In the genomic region with DNA sequence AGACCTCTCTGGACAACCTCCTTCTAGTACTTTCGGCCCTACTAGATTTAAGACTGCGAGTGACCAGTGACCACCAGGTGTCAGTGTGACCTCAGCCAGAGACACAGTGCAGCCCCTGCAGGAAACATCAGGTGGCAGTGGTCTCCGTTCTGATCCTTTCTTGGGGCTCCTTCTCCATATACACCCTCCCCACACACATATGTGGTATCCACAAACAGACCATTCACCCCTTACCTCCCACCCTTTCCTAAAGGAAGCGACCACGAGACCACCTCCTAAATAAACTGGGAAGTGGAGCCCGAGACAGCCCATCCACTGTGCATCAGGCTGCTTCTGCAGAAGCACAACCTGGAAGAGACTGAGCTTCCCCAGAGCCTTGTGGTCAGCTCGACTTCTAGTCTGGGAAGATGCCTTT, we compare ENCODE assay signal across 9 cellular contexts. TPM values are rescaled to one million over a fixed set of nuclear protein-coding genes. Genes with fewer than 3 reads are reported as not detected.
DNase-seq lines count a peak whose midpoint lies in the region; ATAC-seq and TF ChIP-seq lines count a peak whose summit lies in the region.
"Had no signal": no experiment of that assay in that cellular context is flagged by ENCODE, and none has a peak within 500 bp of the region (broad histone marks: within the 10 kb centered on the region; RNA-seq: fewer than 3 reads in every experiment).

No MANE protein-coding gene starts in this region.

- no TSS peak for BruUV-seq in mammary epithelial cell (replicated peaks; lab: Mats Ljungman, UMichigan)

- H3K27ac ChIP-seq in VCaP (no peak overlapping the region), mammary epithelial cell (ENCODE audit: insufficient read depth, low read depth, low read length) (no peak overlapping the region)
- H3K27ac ChIP-seq: BLaER1 treated with 17β-estradiol and CSF1 and Interleukin-3, amounts not matched to agents 10 nM and 100 nM had no signal

- H3K27me3 ChIP-seq in mammary epithelial cell (ENCODE audit: insufficient read depth, low read length) = no peaks in the 10 kb centered on the region
- H3K27me3 ChIP-seq: BLaER1 treated with 17β-estradiol and CSF1 and Interleukin-3, amounts not matched to agents 10 nM and 100 nM had no signal

- dilution Hi-C loops in mammary epithelial cell (cut with HindIII; ENCODE audit: low sequenced_read_pairs) = no loop called here

- H3K4me2 ChIP-seq in mammary epithelial cell (ENCODE audit: insufficient read depth, low read depth, low read length) = no peak overlapping the region

- CTCF ChIA-PET in mammary epithelial cell (lab: Charles Lee; ENCODE audit: low non-redundant PET) = interaction anchor here (0.6 kb wide), 1 partner anchor 310 kb away, joined by 14 read pairs; no protein-coding TSS in a partner anchor

- peaks cover 5% of the 10 kb centered on the region for H3K36me3 ChIP-seq in mammary epithelial cell (ENCODE audit: insufficient read depth, low read length)

- H2AFZ ChIP-seq in mammary epithelial cell (ENCODE audit: low read depth, low read length) = no peak overlapping the region

- H3K79me2 ChIP-seq in mammary epithelial cell (ENCODE audit: insufficient read depth, low read length) = peaks cover 66% of the 10 kb centered on the region

- peak; percentile 48 for DNase-seq in NCI-H1436 (lab: John Stamatoyannopoulos, UW)
- DNase-seq in NCI-H1436 treated with DMSO at 0.1 percent for 48 hours (lab: John Stamatoyannopoulos, UW) = no peak
- peak; percentile 32 for DNase-seq in NCI-H1105 (lab: John Stamatoyannopoulos, UW)
- DNase-seq in mammary epithelial cell = peak; percentile 17
- DNase-seq in islet precursor cell = peak; percentile 89
- peak; percentile 49 to 55 for DNase-seq in stimulated activated CD4-positive, alpha-beta T cell treated with anti-CD3 and anti-CD28 coated beads, Interleukin-1b, Interleukin-23, amount 100 ng/mL, for 4 hours (ENCODE audit: low read depth in 2 of 2)

- no peaks in the 10 kb centered on the region for H4K20me1 ChIP-seq in mammary epithelial cell (ENCODE audit: insufficient read depth, low read length)

- WGBS in mammary epithelial cell (ENCODE audit: low coverage, missing lambda C conversion rate) = 75% methylated on average over 7 of the region's 7 CpGs

- H3K9me3 ChIP-seq in mammary epithelial cell (replicated peaks; ENCODE audit: insufficient read depth, low read length) = no peaks in the 10 kb centered on the region
- H3K9me3 ChIP-seq: BLaER1 treated with 17β-estradiol and CSF1 and Interleukin-3, amounts not matched to agents 10 nM and 100 nM had no signal

- ATAC-seq in HG03039 (IDR thresholded peaks at IDR 0.05; ENCODE audit: unreplicated experiment) = no peak

- intact Hi-C loops in mammary epithelial cell (cut with micrococcal nuclease) = loop anchor here (1.0 to 2.0 kb wide), 4 partner anchors 102 to 268 kb away; a partner anchor contains a TSS

- peaks cover 20% of the 10 kb centered on the region for H3K4me1 ChIP-seq in mammary epithelial cell (ENCODE audit: insufficient read depth, low read length)

- in situ Hi-C loops in mammary epithelial cell (cut with MboI; ENCODE audit: low sequenced_read_pairs in 2 of 2) = loop anchor here in 1 of 2 donors (5.0 kb wide), 1 partner anchor 263 kb away; a partner anchor contains a TSS

- TF ChIP-seq CTCF in VCaP (conservative IDR thresholded peaks at IDR 0.05) = peak; percentile 95
- TF ChIP-seq CTCF in mammary epithelial cell (conservative IDR thresholded peaks at IDR 0.05 in 1 of 2, IDR thresholded peaks at IDR 0.05 in 1 of 2; ENCODE audit: extremely low read depth in 1 of 2, insufficient read depth in 1 of 2, low read depth in 1 of 2, low read length in 2 of 2) = peak; percentile 70 to 77

- H3K9ac ChIP-seq in mammary epithelial cell (ENCODE audit: insufficient read depth, low read length) = no peak overlapping the region

- no peak overlapping the region for H3K4me3 ChIP-seq in mammary epithelial cell (replicated peaks in 1 of 3; ENCODE audit: insufficient read depth in 1 of 3, low read depth in 2 of 3, low read length in 3 of 3)
- H3K4me3 ChIP-seq: BLaER1 treated with 17β-estradiol and CSF1 and Interleukin-3, amounts not matched to agents 10 nM and 100 nM had no signal

RNA-seq across cellular contexts. Expression of a gene that starts 38.5 kb away (rescaled TPM):
- 1 to 10 TPM; 1.0 to 2.7 TPM for total RNA-seq in mammary epithelial cell
- 0.32 TPM for polyA plus RNA-seq in mammary epithelial cell
- not detected for polyA minus RNA-seq in mammary epithelial cell
